Comparison of ENCODE assay signal across 14 cellular contexts in the genomic region with DNA sequence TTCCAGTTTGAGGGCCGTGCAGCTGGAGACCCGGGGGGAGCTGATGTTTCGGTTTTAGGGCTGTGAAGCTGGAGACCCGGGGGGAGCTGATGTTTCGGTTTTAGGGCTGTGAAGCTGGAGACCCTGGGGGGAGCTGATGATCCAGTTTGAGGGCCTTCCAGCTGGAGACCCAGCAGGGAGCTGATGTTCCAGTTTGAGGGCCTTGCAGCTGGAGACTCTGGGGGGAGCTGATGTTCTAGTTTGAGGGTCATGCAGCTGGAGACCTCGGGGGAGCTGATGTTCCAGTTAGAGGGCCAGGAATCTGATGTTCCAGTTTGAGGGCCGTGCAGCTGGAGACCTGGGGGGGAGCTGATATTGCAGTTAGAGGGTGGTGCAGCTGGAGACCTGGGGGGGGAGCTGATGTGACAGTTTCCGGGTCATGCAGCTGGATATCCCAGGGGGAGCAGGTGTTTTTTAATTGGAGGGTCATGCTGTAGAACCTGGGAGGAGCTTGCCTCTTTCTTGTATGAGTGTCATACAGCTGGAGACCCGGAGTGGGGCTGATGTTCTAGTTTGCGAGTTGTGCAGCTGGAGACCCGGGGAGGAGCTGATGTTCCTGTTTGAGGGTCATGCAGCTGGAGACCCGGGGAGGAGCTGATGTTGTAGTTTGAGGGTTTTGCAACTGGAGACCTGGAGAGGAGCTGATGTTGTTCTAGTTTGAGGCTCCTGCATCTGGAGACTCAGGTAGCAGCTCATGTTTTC.
"Had no signal": no experiment of that assay in that cellular context is flagged by ENCODE, and none has a peak within 500 bp of the region (broad histone marks: within the 10 kb centered on the region; RNA-seq: fewer than 3 reads in every experiment).

No MANE protein-coding gene starts in this region.

- H3K9me3 Mint-ChIP-seq: activated CD8-positive, alpha-beta T cell treated with anti-CD3 and anti-CD28 coated beads for 36 hours had no signal

- H3K4me1 Mint-ChIP-seq: WTC11 had no signal

- H3K4me1 ChIP-seq: esophagus muscularis mucosa, upper lobe of left lung had no signal

- H3K36me3 ChIP-seq: esophagus muscularis mucosa, upper lobe of left lung had no signal

- H3K4me3 Mint-ChIP-seq: activated CD8-positive, alpha-beta T cell treated with anti-CD3 and anti-CD28 coated beads for 36 hours; nephron; WTC11 had no signal

- DNase-seq: activated CD4-positive, alpha-beta T cell treated with anti-CD3 and anti-CD28 coated beads for 4 hours; activated CD8-positive, alpha-beta T cell treated with anti-CD3 and anti-CD28 coated beads for 36 hours; activated naive CD4-positive, alpha-beta T cell; kidney; mesendoderm; occipital lobe; stimulated activated CD4-positive, alpha-beta T cell treated with anti-CD3 and anti-CD28 coated beads, Interleukin-4, amount 100 ng/mL, for 24 hours; stimulated activated naive CD4-positive, alpha-beta T cell treated with Interleukin-2 at 50 U/mL for 16 hours; T-helper 2 cell had no signal

- H3K27me3 Mint-ChIP-seq: activated CD8-positive, alpha-beta T cell treated with anti-CD3 and anti-CD28 coated beads for 36 hours had no signal

- H3K4me3 ChIP-seq: esophagus muscularis mucosa, skin epidermis, upper lobe of left lung had no signal

- H3K9me3 ChIP-seq: esophagus muscularis mucosa, upper lobe of left lung had no signal

- H3K27ac Mint-ChIP-seq: activated CD8-positive, alpha-beta T cell treated with anti-CD3 and anti-CD28 coated beads for 36 hours; nephron; WTC11 had no signal

- H3K27ac ChIP-seq: esophagus muscularis mucosa, skin epidermis, upper lobe of left lung had no signal

- H3K27me3 ChIP-seq: upper lobe of left lung had no signal

- ATAC-seq: activated CD8-positive, alpha-beta T cell treated with anti-CD3 and anti-CD28 coated beads for 36 hours; WTC11 had no signal
